In the genomic region with DNA sequence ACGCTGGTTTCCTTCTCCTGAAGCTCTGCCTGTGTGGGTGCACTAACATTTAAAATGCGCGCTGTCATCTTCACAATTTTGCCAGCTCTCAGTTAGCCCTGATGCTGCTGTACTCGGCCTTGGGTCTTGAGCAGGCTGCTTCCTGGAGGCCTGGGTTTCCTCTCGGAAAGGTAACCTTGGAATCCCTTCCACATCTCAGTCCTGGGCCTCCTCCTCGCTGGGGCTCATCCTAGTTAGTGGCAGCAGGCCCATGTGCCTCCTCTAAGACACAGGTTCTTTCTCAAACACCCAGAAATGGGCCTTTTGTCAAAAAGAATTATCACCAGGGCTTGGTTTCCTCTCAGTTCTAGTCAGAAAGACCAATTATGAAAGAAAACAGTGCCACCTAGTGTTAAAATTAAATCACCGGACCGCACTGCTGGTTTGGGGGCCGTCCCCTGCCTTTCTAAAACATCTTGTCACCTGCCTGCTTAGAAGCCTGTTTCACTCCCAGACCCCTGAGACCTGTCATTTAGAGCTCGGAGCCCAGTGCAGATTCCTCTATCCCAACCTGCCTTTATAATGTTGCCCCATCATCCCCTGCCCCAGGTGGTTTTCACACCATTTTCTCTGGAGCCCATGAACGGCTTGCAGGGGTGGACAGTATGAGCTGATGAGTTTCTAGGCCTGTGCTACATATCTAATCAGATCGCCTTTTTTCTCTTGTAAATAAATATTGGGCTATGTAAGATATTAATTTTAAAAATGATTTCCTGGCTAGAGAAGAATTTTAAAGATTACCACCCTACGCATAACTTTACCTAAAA, we compare ENCODE assay signal across 8 cellular contexts.
DNase-seq lines count a peak whose midpoint lies in the region; ATAC-seq, FAIRE-seq and TF ChIP-seq lines count a peak whose summit lies in the region.

No MANE protein-coding gene starts in this region.

- H3K9ac ChIP-seq in MM.1S (ENCODE audit: low read length), result no peak overlapping the region

- no peaks in the 10 kb centered on the region for H3F3A ChIP-seq in MM.1S (ENCODE audit: insufficient read depth, low read length)

- no peak for ATAC-seq in GM21515 (IDR thresholded peaks at IDR 0.05; ENCODE audit: unreplicated experiment)

- peak overlapping the region; percentile 17 for H3K27ac Mint-ChIP-seq in T-helper 1 cell treated with Interleukin-12 subunit alpha and Interleukin-12 subunit beta and Interleukin-4 antibody, amounts not matched to agents 30 μg/mL and 1 μg/mL, for 36 hours

- H3K9me2 ChIP-seq in MM.1S (replicated peaks; ENCODE audit: insufficient read depth, low read length), result no peaks in the 10 kb centered on the region

- TF ChIP-seq CTCF in D721Med (IDR thresholded peaks at IDR 0.05; ENCODE audit: insufficient read depth, missing control alignments) (peak; percentile 65), GM20000 (IDR thresholded peaks at IDR 0.05; ENCODE audit: extremely low read depth, missing control alignments) (peak; percentile 23), MM.1S (IDR thresholded peaks at IDR 0.05; ENCODE audit: low read length) (peak; percentile 65), astrocyte of the spinal cord (IDR thresholded peaks at IDR 0.05; ENCODE audit: low read depth, low read length) (peak; percentile 47)

- no peaks in the 10 kb centered on the region for H4K20me1 ChIP-seq in MM.1S (ENCODE audit: insufficient read depth, low read length)

- in situ Hi-C loops in astrocyte of the spinal cord (cut with HindIII; ENCODE audit: low sequenced_read_pairs), result no loop called here

- H2AFZ ChIP-seq in MM.1S (ENCODE audit: low read length), result no peak overlapping the region

- H3K36me3 ChIP-seq in MM.1S (replicated peaks; ENCODE audit: insufficient read depth, low read length), result no peaks in the 10 kb centered on the region

- no peak overlapping the region for H3K27ac ChIP-seq in MM.1S (ENCODE audit: low read length)
- H3K27ac ChIP-seq in skin epidermis, result peak overlapping the region in 12 of 21 experiments; percentile 8 to 71 (median 56)

- peaks cover 6% of the 10 kb centered on the region for H3K4me1 Mint-ChIP-seq in T-helper 1 cell treated with Interleukin-12 subunit alpha and Interleukin-12 subunit beta and Interleukin-4 antibody, amounts not matched to agents 30 μg/mL and 1 μg/mL, for 36 hours (ENCODE audit: low read depth)

- no peak overlapping the region for H3K4me3 ChIP-seq in MM.1S (ENCODE audit: low read length)
- no peak overlapping the region for H3K4me3 ChIP-seq in astrocyte of the spinal cord (ENCODE audit: low read depth, low read length)
- H3K4me3 ChIP-seq in skin epidermis, result no peak overlapping the region

- no peaks in the 10 kb centered on the region for H3K9me3 Mint-ChIP-seq in T-helper 1 cell treated with Interleukin-12 subunit alpha and Interleukin-12 subunit beta and Interleukin-4 antibody, amounts not matched to agents 30 μg/mL and 1 μg/mL, for 36 hours

- no peak overlapping the region for H3K4me3 Mint-ChIP-seq in T-helper 1 cell treated with Interleukin-12 subunit alpha and Interleukin-12 subunit beta and Interleukin-4 antibody, amounts not matched to agents 30 μg/mL and 1 μg/mL, for 36 hours

- no peaks in the 10 kb centered on the region for H3K27me3 ChIP-seq in MM.1S (replicated peaks; ENCODE audit: insufficient read depth, low read length)

- H3K27me3 Mint-ChIP-seq in T-helper 1 cell treated with Interleukin-12 subunit alpha and Interleukin-12 subunit beta and Interleukin-4 antibody, amounts not matched to agents 30 μg/mL and 1 μg/mL, for 36 hours (ENCODE audit: low read depth), result no peaks in the 10 kb centered on the region

- no peaks in the 10 kb centered on the region for H3K4me1 ChIP-seq in MM.1S (ENCODE audit: low read length)

- no peaks in the 10 kb centered on the region for H3K79me2 ChIP-seq in MM.1S (ENCODE audit: low read length)

- H3K36me3 Mint-ChIP-seq in T-helper 1 cell treated with Interleukin-12 subunit alpha and Interleukin-12 subunit beta and Interleukin-4 antibody, amounts not matched to agents 30 μg/mL and 1 μg/mL, for 36 hours (ENCODE audit: low read depth), result peaks cover 40% of the 10 kb centered on the region

- no peak overlapping the region for H3K4me2 ChIP-seq in MM.1S (ENCODE audit: low read depth, low read length)

- DNase-seq in D721Med (ENCODE audit: insufficient read length, low spot score) (no peak), GM20000 (ENCODE audit: low spot score) (peak; percentile 78), MM.1S (peak; percentile 60), astrocyte of the spinal cord (ENCODE audit: low read depth, low spot score) (peak; percentile 47), iPS DF 4.7 (ENCODE audit: extremely low read depth, low spot score) (peak; percentile 5)

- no peaks in the 10 kb centered on the region for H3K9me3 ChIP-seq in MM.1S (replicated peaks; ENCODE audit: insufficient read depth, low read length)

- FAIRE-seq in D721Med (lab: Jason Lieb, UNC), result no peak
